In the genomic region with DNA sequence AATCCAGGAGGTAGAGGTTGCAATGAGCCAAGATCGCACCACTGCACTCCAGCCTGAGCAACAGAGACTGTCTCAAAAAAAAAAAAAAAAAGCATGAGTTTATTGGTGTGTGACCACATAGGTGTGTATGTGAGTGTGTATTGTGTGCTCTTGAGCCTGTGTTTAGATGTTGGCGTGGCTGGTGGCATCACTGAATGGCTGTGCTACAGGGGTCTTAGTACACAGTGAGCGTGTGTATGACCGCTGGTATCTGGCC, we compare ENCODE assay signal across 8 cellular contexts. TPM values are rescaled to one million over a fixed set of nuclear protein-coding genes. Genes with fewer than 3 reads are reported as not detected.
DNase-seq lines count a peak whose midpoint lies in the region; TF ChIP-seq lines count a peak whose summit lies in the region.

No MANE protein-coding gene starts in this region.

- no peak for DNase-seq in HAP-1 (ENCODE audit: low spot score in 2 of 2)
- no peak for DNase-seq in hepatocyte (ENCODE audit: low spot score)
- DNase-seq in smooth muscle cell (lab: John Stamatoyannopoulos, UW; ENCODE audit: unreplicated experiment) = no peak
- no peak for DNase-seq in mucosa of gallbladder (ENCODE audit: low spot score)
- DNase-seq in SHP77 treated with DMSO at 0.1 percent for 48 hours (lab: John Stamatoyannopoulos, UW) = no peak
- no peak for DNase-seq in AG20443 (ENCODE audit: low spot score)
- DNase-seq in SW 1271 (lab: John Stamatoyannopoulos, UW) = no peak

- no peaks in the 10 kb centered on the region for H3K9me3 ChIP-seq in HAP-1
- H3K9me3 ChIP-seq in hepatocyte (ENCODE audit: low read depth) = no peaks in the 10 kb centered on the region
- no peaks in the 10 kb centered on the region for H3K9me3 ChIP-seq in smooth muscle cell (replicated peaks; ENCODE audit: low read depth)

- H3K9ac ChIP-seq in smooth muscle cell (ENCODE audit: low read depth) = peak overlapping the region; percentile 89

- H2AFZ ChIP-seq in hepatocyte (no peak overlapping the region), smooth muscle cell (ENCODE audit: low read depth) (no peak overlapping the region)

- 44% methylated on average over 4 of the region's 4 CpGs for WGBS in hepatocyte (ENCODE audit: low lambda C conversion rate, missing lambda C conversion rate)
- WGBS in smooth muscle cell (ENCODE audit: low lambda C conversion rate) = 29% methylated on average over 4 of the region's 4 CpGs

- in situ Hi-C loops in HAP-1 (cut with MboI; ENCODE audit: low sequenced_read_pairs) = no loop called here

- H3K36me3 ChIP-seq in HAP-1 (replicated peaks) = peaks cover 61% of the 10 kb centered on the region
- no peaks in the 10 kb centered on the region for H3K36me3 ChIP-seq in hepatocyte (replicated peaks; ENCODE audit: insufficient read depth, low read depth)
- no peaks in the 10 kb centered on the region for H3K36me3 ChIP-seq in smooth muscle cell (ENCODE audit: low read depth)

- H3K4me2 ChIP-seq in hepatocyte (peak overlapping the region; percentile 87), smooth muscle cell (peak overlapping the region; percentile 85)

- peaks cover 7% of the 10 kb centered on the region for H4K20me1 ChIP-seq in hepatocyte (ENCODE audit: insufficient read depth, poor library complexity, severe bottlenecking)
- peaks cover 73% of the 10 kb centered on the region for H4K20me1 ChIP-seq in smooth muscle cell (ENCODE audit: low read depth)

- TF ChIP-seq CTCF in WI38 (IDR thresholded peaks at IDR 0.05; ENCODE audit: low read depth, low read length) (no peak), hepatocyte (IDR thresholded peaks at IDR 0.05; ENCODE audit: poor library complexity) (no peak), smooth muscle cell (IDR thresholded peaks at IDR 0.05; ENCODE audit: borderline replicate concordance, insufficient read depth, poor library complexity, severe bottlenecking) (no peak)

- H3K27me3 ChIP-seq in HAP-1 (ENCODE audit: low read depth) = no peaks in the 10 kb centered on the region
- H3K27me3 ChIP-seq in hepatocyte = no peaks in the 10 kb centered on the region
- no peaks in the 10 kb centered on the region for H3K27me3 ChIP-seq in smooth muscle cell (ENCODE audit: low read depth)

- peaks cover 23% of the 10 kb centered on the region for H3F3A ChIP-seq in smooth muscle cell (ENCODE audit: low read depth)

- H3K4me1 ChIP-seq in HAP-1 = peaks cover 13% of the 10 kb centered on the region
- H3K4me1 ChIP-seq in hepatocyte (ENCODE audit: insufficient read depth) = peaks cover 27% of the 10 kb centered on the region
- H3K4me1 ChIP-seq in smooth muscle cell (ENCODE audit: low read depth) = peaks cover 11% of the 10 kb centered on the region

- peak overlapping the region; percentile 98 for H3K27ac ChIP-seq in hepatocyte
- peak overlapping the region; percentile 93 for H3K27ac ChIP-seq in smooth muscle cell (ENCODE audit: low read depth)

- H3K79me2 ChIP-seq in hepatocyte (peaks cover 60% of the 10 kb centered on the region), smooth muscle cell (ENCODE audit: low read depth) (peaks cover 72% of the 10 kb centered on the region)

- H3K9me2 ChIP-seq in hepatocyte (replicated peaks; ENCODE audit: insufficient read depth) = no peaks in the 10 kb centered on the region

- H3K4me3 ChIP-seq in HAP-1 = peak overlapping the region; percentile 94
- peak overlapping the region; percentile 83 for H3K4me3 ChIP-seq in WI38 (ENCODE audit: low read depth, low read length)
- peak overlapping the region; percentile 36 for H3K4me3 ChIP-seq in hepatocyte
- peak overlapping the region; percentile 72 for H3K4me3 ChIP-seq in smooth muscle cell

RNA-seq across cellular contexts. Expression of gene SLC1A5, which starts 2.5 kb away (rescaled TPM):
- total RNA-seq in hepatocyte = 84.6 and 87.9 TPM in 2 replicates
- polyA plus RNA-seq in hepatocyte = 171 and 176 TPM in 2 replicates
- 101 TPM in 2 replicates for total RNA-seq in smooth muscle cell
- 224 and 231 TPM in 2 replicates for polyA plus RNA-seq in smooth muscle cell
- total RNA-seq in mucosa of gallbladder = 105 TPM

RNA-seq across cellular contexts. Expression of gene STRN4, which starts 39.7 kb away (rescaled TPM):
- total RNA-seq in hepatocyte (57.6 and 64.1 TPM in 2 replicates), smooth muscle cell (47.1 and 55.7 TPM in 2 replicates), mucosa of gallbladder (83.9 TPM)
- polyA plus RNA-seq in hepatocyte (58.0 and 63.7 TPM in 2 replicates), smooth muscle cell (69.1 and 72.1 TPM in 2 replicates)

RNA-seq across cellular contexts. Expression of gene FKRP, which starts 40.1 kb away (rescaled TPM):
- total RNA-seq in hepatocyte (17.0 and 18.7 TPM in 2 replicates), smooth muscle cell (13.8 and 35.2 TPM in 2 replicates), mucosa of gallbladder (16.3 TPM)
- polyA plus RNA-seq in hepatocyte (21.2 and 23.6 TPM in 2 replicates), smooth muscle cell (18.9 and 27.2 TPM in 2 replicates)

Comparison
In these comparisons a context has a peak if more than half of its experiments do, and no peak if none do; other contexts are left out.
1. H3K4me3 ChIP-seq: peak in every context shown above with its lines; median percentile 94 in HAP-1; 83 in WI38; 72 in smooth muscle cell; 36 in hepatocyte.